ENCODE assay signal across 17 cellular contexts in the genomic region with DNA sequence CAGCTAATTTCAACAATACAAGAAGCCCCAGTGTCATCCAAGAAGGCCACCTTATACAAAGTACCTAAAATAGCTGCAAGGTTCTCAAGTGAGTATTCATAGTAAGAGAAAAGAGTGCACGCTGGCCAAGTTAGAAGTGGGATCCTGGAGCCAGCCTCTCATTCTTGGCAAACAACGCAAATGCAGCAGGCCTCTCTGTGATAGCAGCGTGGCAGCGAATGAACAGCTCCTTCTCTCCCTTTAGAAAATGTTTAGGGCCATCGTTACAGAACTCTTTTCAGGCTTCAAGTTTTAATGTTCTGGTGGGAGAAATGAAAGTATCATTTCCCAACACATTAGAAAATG.
DNase-seq lines count a peak whose midpoint lies in the region; FAIRE-seq and TF ChIP-seq lines count a peak whose summit lies in the region.
"Had no signal": no experiment of that assay in that cellular context is flagged by ENCODE, and none has a peak within 500 bp of the region (broad histone marks: within the 10 kb centered on the region; RNA-seq: fewer than 3 reads in every experiment).

No MANE protein-coding gene starts in this region.

- no peaks in the 10 kb centered on the region for H3K36me3 Mint-ChIP-seq in MCF 10A (ENCODE audit: insufficient read depth, unreplicated experiment)
- no peaks in the 10 kb centered on the region for H3K36me3 Mint-ChIP-seq in type B pancreatic cell
- H3K36me3 Mint-ChIP-seq: stimulated activated memory B cell treated with anti-CD40 and anti-IgM and Interleukin-4, amounts not matched to agents 10 μg/mL and 1 μg/mL and 100 μg/mL, for 72 hours had no signal

- H3K27me3 ChIP-seq in breast epithelium (no peaks in the 10 kb centered on the region), fibroblast of lung (ENCODE audit: control insufficient read depth, insufficient read depth, low read length) (no peaks in the 10 kb centered on the region), adrenal gland (no peaks in the 10 kb centered on the region)
- H3K27me3 ChIP-seq: spleen had no signal

- H3K4me2 ChIP-seq in fibroblast of lung (ENCODE audit: extremely low read depth, insufficient read depth, low read length): no peak overlapping the region

- H3K79me2 ChIP-seq in fibroblast of lung (ENCODE audit: control insufficient read depth, insufficient read depth, low read length): no peaks in the 10 kb centered on the region
- H3K79me2 ChIP-seq: parathyroid adenoma had no signal

- intact Hi-C loops in MCF 10A (cut with micrococcal nuclease) (loop anchor here (10.0 kb wide), 1 partner anchor 96 kb away; no protein-coding TSS in a partner anchor), breast epithelium (cut with DNase I; ENCODE audit: low total_unique reads) (no loop called here), adrenal gland (cut with DNase I) (no loop called here)

- H3K4me3 Mint-ChIP-seq in MCF 10A (ENCODE audit: unreplicated experiment) (no peak overlapping the region), type B pancreatic cell (no peak overlapping the region)
- H3K4me3 Mint-ChIP-seq: activated B cell treated with CpG ODN at 0.5 μM for 24 hours; stimulated activated memory B cell treated with anti-CD40 and anti-IgM and Interleukin-4, amounts not matched to agents 10 μg/mL and 1 μg/mL and 100 μg/mL, for 72 hours had no signal

- FAIRE-seq in H54 (lab: Jason Lieb, UNC): no peak
- FAIRE-seq: colon, endothelial cell of umbilical vein had no signal

- peak overlapping the region; percentile 61 for H3K27ac Mint-ChIP-seq in MCF 10A (ENCODE audit: low read depth, unreplicated experiment)
- no peak overlapping the region for H3K27ac Mint-ChIP-seq in type B pancreatic cell
- H3K27ac Mint-ChIP-seq: activated B cell treated with CpG ODN at 0.5 μM for 24 hours; stimulated activated memory B cell treated with anti-CD40 and anti-IgM and Interleukin-4, amounts not matched to agents 10 μg/mL and 1 μg/mL and 100 μg/mL, for 72 hours had no signal

- no peak for TF ChIP-seq CTCF in MCF 10A (IDR thresholded peaks at IDR 0.05; ENCODE audit: unreplicated experiment)
- TF ChIP-seq CTCF in breast epithelium (IDR thresholded peaks at IDR 0.05): no peak
- TF ChIP-seq CTCF in fibroblast of lung (conservative IDR thresholded peaks at IDR 0.05 in 1 of 2, IDR thresholded peaks at IDR 0.05 in 1 of 2; ENCODE audit: low read depth in 1 of 2, low read length in 2 of 2): no peak
- TF ChIP-seq CTCF in adrenal gland (IDR thresholded peaks at IDR 0.05): no peak
- TF ChIP-seq CTCF in type B pancreatic cell (conservative IDR thresholded peaks at IDR 0.05): no peak

- DNase-seq in MCF 10A (ENCODE audit: unreplicated experiment) (no peak), breast epithelium (ENCODE audit: low spot score in 2 of 2) (no peak), fibroblast of lung (ENCODE audit: low read depth in 2 of 2) (peak; percentile 18 to 77), midbrain (lab: John Stamatoyannopoulos, UW) (peak; percentile 2), H54 (ENCODE audit: insufficient read length, low spot score) (no peak), adrenal gland (no peak), type B pancreatic cell (ENCODE audit: extremely low spot score, unreplicated experiment) (no peak), kidney tubule cell (ENCODE audit: low spot score) (no peak)
- DNase-seq: activated B cell treated with CpG ODN at 0.5 μM for 24 hours, islet precursor cell, NCI-H2107, spleen, T-helper 2 cell had no signal

- TF ChIP-seq POLR2A in breast epithelium (IDR thresholded peaks at IDR 0.05) (no peak), H54 (IDR thresholded peaks at IDR 0.05; ENCODE audit: low read depth, low read length) (no peak), adrenal gland (IDR thresholded peaks at IDR 0.05) (no peak)

- 79 to 93% (median 88%) methylated on average over 5 of the region's 5 CpGs for WGBS in adrenal gland, 4 donors

- no peak overlapping the region for H2AFZ ChIP-seq in fibroblast of lung (ENCODE audit: low read length)
- H2AFZ ChIP-seq: parathyroid adenoma had no signal

- no peaks in the 10 kb centered on the region for H3K36me3 ChIP-seq in breast epithelium
- no peaks in the 10 kb centered on the region for H3K36me3 ChIP-seq in fibroblast of lung (ENCODE audit: control insufficient read depth, insufficient read depth, low read length)
- H3K36me3 ChIP-seq in adrenal gland (replicated peaks in 1 of 2): no peaks in the 10 kb centered on the region
- H3K36me3 ChIP-seq: spleen had no signal

- H3K4me1 ChIP-seq in breast epithelium: no peaks in the 10 kb centered on the region
- H3K4me1 ChIP-seq in fibroblast of lung (ENCODE audit: control insufficient read depth, extremely low read depth, insufficient read depth, low read length): peaks cover 8% of the 10 kb centered on the region
- no peaks in the 10 kb centered on the region for H3K4me1 ChIP-seq in adrenal gland (replicated peaks in 1 of 2)
- H3K4me1 ChIP-seq: parathyroid adenoma, spleen had no signal

- BruUV-seq in MCF 10A (replicated peaks; lab: Mats Ljungman, UMichigan): no TSS peak

- H3K27ac ChIP-seq in breast epithelium (no peak overlapping the region), fibroblast of lung (ENCODE audit: insufficient read depth, low read length) (peak overlapping the region; percentile 74), adrenal gland (no peak overlapping the region)
- H3K27ac ChIP-seq: parathyroid adenoma, spleen had no signal

- no peaks in the 10 kb centered on the region for H3K27me3 Mint-ChIP-seq in MCF 10A (ENCODE audit: insufficient read depth, unreplicated experiment)
- H3K27me3 Mint-ChIP-seq in type B pancreatic cell: no peaks in the 10 kb centered on the region

- POLR2A ChIA-PET in MCF 10A (lab: Yijun Ruan, JAX): interaction anchor here (0.6 to 2.6 kb wide), 3 partner anchors 9 to 33 kb away, joined by 3 to 12 read pairs (median 3); no protein-coding TSS in a partner anchor

- H4K20me1 ChIP-seq in fibroblast of lung (ENCODE audit: control insufficient read depth, extremely low read depth, insufficient read depth, low read length): no peaks in the 10 kb centered on the region

- H3K9me3 ChIP-seq in breast epithelium (no peaks in the 10 kb centered on the region), fibroblast of lung (ENCODE audit: control insufficient read depth, insufficient read depth, low read depth, low read length) (no peaks in the 10 kb centered on the region), adrenal gland (replicated peaks in 1 of 3) (no peaks in the 10 kb centered on the region)

- H3K4me3 ChIP-seq in breast epithelium: no peak overlapping the region
- H3K4me3 ChIP-seq in fibroblast of lung (replicated peaks in 1 of 4; ENCODE audit: control extremely low read depth in 1 of 4, insufficient read depth in 1 of 4, low read depth in 3 of 4, low read length in 4 of 4): no peak overlapping the region
- no peak overlapping the region for H3K4me3 ChIP-seq in adrenal gland
- H3K4me3 ChIP-seq: spleen had no signal

- H3K4me1 Mint-ChIP-seq in MCF 10A (ENCODE audit: insufficient read depth, unreplicated experiment): peaks cover 29% of the 10 kb centered on the region
- no peaks in the 10 kb centered on the region for H3K4me1 Mint-ChIP-seq in type B pancreatic cell (ENCODE audit: unreplicated experiment)
- H3K4me1 Mint-ChIP-seq: activated B cell treated with CpG ODN at 0.5 μM for 24 hours; stimulated activated memory B cell treated with anti-CD40 and anti-IgM and Interleukin-4, amounts not matched to agents 10 μg/mL and 1 μg/mL and 100 μg/mL, for 72 hours had no signal

- no peak overlapping the region for H3K9ac ChIP-seq in fibroblast of lung (ENCODE audit: insufficient read depth, low read length)
- H3K9ac ChIP-seq: parathyroid adenoma had no signal

- CTCF ChIA-PET in MCF 10A (lab: Yijun Ruan, JAX): no interaction called here

- H3K9me3 Mint-ChIP-seq in MCF 10A (ENCODE audit: unreplicated experiment) (no peaks in the 10 kb centered on the region), type B pancreatic cell (no peaks in the 10 kb centered on the region)

Comparison
In these comparisons a context has a peak if more than half of its experiments do, and no peak if none do; other contexts are left out.
1. DNase-seq: peak in fibroblast of lung (2 of 2) and midbrain (single experiment); none in MCF 10A (single experiment), breast epithelium (0 of 2), H54 (single experiment), adrenal gland (0 of 7), type B pancreatic cell (single experiment) and kidney tubule cell (single experiment).